Comparison of ENCODE assay signal across 1 cellular context in the genomic region with DNA sequence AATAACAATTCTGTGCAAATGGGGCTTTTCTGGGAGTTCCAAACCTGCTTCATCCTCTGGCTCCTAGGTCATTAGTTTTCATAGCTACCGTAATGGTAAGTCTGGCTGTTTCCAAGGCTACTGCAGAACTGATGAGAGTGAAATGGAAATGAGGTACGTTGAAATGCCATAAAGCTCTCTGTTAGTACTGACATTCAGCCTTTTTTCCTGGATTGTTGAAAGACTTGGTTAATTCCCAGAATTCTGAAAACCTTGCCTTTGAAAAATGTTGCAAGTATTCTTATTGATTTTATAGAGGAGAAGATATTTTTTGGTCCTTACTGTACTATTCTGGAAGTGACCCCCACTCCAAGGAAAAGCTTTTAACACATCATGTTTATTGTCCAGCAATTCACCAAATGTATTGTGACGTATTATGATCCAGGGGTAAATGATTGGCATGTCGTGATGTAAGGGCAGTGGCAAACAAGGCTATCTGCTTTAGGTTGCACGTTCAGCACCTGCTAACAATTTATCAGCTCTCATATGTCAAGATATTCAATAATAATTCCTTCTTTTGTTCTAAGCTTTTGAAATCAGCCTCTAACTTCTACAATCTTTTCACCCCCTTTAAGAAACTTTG.
TF ChIP-seq lines count a peak whose summit lies in the region.

No MANE protein-coding gene starts in this region.

TF ChIP-seq in H1, 55 proteins besides CTCF, POLR2A, EP300 and RAD21 (continued from another document):
- TF ChIP-seq KDM4A (IDR thresholded peaks at IDR 0.05; ENCODE audit: low read depth, low read length, severe bottlenecking) (no peak), SIRT6 (IDR thresholded peaks at IDR 0.05; ENCODE audit: low read length) (no peak), CEBPB (IDR thresholded peaks at IDR 0.05; ENCODE audit: low read depth, low read length) (no peak), TAF1 (IDR thresholded peaks at IDR 0.05; ENCODE audit: low read depth, low read length) (no peak), BACH1 (IDR thresholded peaks at IDR 0.05; ENCODE audit: low read length) (no peak), RNF2 (IDR thresholded peaks at IDR 0.05; ENCODE audit: borderline replicate concordance, low read depth, low read length, missing control alignments, poor library complexity, severe bottlenecking) (no peak), RBBP5 (IDR thresholded peaks at IDR 0.05; ENCODE audit: borderline replicate concordance, low read depth, low read length) (no peak), KDM1A (IDR thresholded peaks at IDR 0.05; ENCODE audit: borderline replicate concordance, low read length) (no peak), MAFK (IDR thresholded peaks at IDR 0.05; ENCODE audit: low read depth, low read length) (no peak)
- TF ChIP-seq, protein P1, sequence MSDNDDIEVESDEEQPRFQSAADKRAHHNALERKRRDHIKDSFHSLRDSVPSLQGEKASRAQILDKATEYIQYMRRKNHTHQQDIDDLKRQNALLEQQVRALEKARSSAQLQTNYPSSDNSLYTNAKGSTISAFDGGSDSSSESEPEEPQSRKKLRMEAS (IDR thresholded peaks at IDR 0.05) = no peak
- TF ChIP-seq, protein P2, sequence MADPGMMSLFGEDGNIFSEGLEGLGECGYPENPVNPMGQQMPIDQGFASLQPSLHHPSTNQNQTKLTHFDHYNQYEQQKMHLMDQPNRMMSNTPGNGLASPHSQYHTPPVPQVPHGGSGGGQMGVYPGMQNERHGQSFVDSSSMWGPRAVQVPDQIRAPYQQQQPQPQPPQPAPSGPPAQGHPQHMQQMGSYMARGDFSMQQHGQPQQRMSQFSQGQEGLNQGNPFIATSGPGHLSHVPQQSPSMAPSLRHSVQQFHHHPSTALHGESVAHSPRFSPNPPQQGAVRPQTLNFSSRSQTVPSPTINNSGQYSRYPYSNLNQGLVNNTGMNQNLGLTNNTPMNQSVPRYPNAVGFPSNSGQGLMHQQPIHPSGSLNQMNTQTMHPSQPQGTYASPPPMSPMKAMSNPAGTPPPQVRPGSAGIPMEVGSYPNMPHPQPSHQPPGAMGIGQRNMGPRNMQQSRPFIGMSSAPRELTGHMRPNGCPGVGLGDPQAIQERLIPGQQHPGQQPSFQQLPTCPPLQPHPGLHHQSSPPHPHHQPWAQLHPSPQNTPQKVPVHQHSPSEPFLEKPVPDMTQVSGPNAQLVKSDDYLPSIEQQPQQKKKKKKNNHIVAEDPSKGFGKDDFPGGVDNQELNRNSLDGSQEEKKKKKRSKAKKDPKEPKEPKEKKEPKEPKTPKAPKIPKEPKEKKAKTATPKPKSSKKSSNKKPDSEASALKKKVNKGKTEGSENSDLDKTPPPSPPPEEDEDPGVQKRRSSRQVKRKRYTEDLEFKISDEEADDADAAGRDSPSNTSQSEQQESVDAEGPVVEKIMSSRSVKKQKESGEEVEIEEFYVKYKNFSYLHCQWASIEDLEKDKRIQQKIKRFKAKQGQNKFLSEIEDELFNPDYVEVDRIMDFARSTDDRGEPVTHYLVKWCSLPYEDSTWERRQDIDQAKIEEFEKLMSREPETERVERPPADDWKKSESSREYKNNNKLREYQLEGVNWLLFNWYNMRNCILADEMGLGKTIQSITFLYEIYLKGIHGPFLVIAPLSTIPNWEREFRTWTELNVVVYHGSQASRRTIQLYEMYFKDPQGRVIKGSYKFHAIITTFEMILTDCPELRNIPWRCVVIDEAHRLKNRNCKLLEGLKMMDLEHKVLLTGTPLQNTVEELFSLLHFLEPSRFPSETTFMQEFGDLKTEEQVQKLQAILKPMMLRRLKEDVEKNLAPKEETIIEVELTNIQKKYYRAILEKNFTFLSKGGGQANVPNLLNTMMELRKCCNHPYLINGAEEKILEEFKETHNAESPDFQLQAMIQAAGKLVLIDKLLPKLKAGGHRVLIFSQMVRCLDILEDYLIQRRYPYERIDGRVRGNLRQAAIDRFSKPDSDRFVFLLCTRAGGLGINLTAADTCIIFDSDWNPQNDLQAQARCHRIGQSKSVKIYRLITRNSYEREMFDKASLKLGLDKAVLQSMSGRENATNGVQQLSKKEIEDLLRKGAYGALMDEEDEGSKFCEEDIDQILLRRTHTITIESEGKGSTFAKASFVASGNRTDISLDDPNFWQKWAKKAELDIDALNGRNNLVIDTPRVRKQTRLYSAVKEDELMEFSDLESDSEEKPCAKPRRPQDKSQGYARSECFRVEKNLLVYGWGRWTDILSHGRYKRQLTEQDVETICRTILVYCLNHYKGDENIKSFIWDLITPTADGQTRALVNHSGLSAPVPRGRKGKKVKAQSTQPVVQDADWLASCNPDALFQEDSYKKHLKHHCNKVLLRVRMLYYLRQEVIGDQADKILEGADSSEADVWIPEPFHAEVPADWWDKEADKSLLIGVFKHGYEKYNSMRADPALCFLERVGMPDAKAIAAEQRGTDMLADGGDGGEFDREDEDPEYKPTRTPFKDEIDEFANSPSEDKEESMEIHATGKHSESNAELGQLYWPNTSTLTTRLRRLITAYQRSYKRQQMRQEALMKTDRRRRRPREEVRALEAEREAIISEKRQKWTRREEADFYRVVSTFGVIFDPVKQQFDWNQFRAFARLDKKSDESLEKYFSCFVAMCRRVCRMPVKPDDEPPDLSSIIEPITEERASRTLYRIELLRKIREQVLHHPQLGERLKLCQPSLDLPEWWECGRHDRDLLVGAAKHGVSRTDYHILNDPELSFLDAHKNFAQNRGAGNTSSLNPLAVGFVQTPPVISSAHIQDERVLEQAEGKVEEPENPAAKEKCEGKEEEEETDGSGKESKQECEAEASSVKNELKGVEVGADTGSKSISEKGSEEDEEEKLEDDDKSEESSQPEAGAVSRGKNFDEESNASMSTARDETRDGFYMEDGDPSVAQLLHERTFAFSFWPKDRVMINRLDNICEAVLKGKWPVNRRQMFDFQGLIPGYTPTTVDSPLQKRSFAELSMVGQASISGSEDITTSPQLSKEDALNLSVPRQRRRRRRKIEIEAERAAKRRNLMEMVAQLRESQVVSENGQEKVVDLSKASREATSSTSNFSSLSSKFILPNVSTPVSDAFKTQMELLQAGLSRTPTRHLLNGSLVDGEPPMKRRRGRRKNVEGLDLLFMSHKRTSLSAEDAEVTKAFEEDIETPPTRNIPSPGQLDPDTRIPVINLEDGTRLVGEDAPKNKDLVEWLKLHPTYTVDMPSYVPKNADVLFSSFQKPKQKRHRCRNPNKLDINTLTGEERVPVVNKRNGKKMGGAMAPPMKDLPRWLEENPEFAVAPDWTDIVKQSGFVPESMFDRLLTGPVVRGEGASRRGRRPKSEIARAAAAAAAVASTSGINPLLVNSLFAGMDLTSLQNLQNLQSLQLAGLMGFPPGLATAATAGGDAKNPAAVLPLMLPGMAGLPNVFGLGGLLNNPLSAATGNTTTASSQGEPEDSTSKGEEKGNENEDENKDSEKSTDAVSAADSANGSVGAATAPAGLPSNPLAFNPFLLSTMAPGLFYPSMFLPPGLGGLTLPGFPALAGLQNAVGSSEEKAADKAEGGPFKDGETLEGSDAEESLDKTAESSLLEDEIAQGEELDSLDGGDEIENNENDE (IDR thresholded peaks at IDR 0.05; ENCODE audit: insufficient replicate concordance, low read length) = no peak
- TF ChIP-seq, protein P3, sequence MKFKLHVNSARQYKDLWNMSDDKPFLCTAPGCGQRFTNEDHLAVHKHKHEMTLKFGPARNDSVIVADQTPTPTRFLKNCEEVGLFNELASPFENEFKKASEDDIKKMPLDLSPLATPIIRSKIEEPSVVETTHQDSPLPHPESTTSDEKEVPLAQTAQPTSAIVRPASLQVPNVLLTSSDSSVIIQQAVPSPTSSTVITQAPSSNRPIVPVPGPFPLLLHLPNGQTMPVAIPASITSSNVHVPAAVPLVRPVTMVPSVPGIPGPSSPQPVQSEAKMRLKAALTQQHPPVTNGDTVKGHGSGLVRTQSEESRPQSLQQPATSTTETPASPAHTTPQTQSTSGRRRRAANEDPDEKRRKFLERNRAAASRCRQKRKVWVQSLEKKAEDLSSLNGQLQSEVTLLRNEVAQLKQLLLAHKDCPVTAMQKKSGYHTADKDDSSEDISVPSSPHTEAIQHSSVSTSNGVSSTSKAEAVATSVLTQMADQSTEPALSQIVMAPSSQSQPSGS (IDR thresholded peaks at IDR 0.05; ENCODE audit: low read length) = no peak
